8 cellular contexts compared by ENCODE assay signal in genomic region chr12:50167026-50167742, GRCh38. TPM values are rescaled to one million over a fixed set of nuclear protein-coding genes. Genes with fewer than 3 reads are reported as not detected.
DNase-seq lines count a peak whose midpoint lies in the region; ATAC-seq and TF ChIP-seq lines count a peak whose summit lies in the region.

CERS5 (minus strand) TSS chr12:50167369; CDS start chr12:50167297, 72 bp downstream.

- peak; percentile 98 for ATAC-seq in HG02763 (IDR thresholded peaks at IDR 0.05; ENCODE audit: unreplicated experiment)
- ATAC-seq in activated naive CD8-positive, alpha-beta T cell treated with anti-CD3 and anti-CD28 coated beads, Interleukin-2, amount 50 U/mL, for 24 hours = peak; percentile 98
- peak; percentile 99 for ATAC-seq in Right ventricle myocardium superior (ENCODE audit: poor library complexity)

- peak within 1 kb of the TSS; percentile 81 for H3K27ac Mint-ChIP-seq in activated naive CD8-positive, alpha-beta T cell treated with anti-CD3 and anti-CD28 coated beads, Interleukin-2, amount 50 U/mL, for 24 hours

- peak within 1 kb of the TSS; percentile 97 for H2AFZ ChIP-seq in parathyroid adenoma

- H3K27me3 Mint-ChIP-seq in activated naive CD8-positive, alpha-beta T cell treated with anti-CD3 and anti-CD28 coated beads, Interleukin-2, amount 50 U/mL, for 24 hours = no peaks in the 10 kb centered on the region

- peak; percentile 60 to 80 for TF ChIP-seq POLR2A in tibial nerve (IDR thresholded peaks at IDR 0.05)

- H3K4me2 ChIP-seq in parathyroid adenoma (ENCODE audit: low read length) = peak within 1 kb of the TSS; percentile 87

- peak; percentile 98 for DNase-seq in GM12865 (ENCODE audit: low read depth)
- peak; percentile 86 for DNase-seq in NCI-H1417 treated with DMSO at 0.1 percent for 48 hours (lab: John Stamatoyannopoulos, UW)
- DNase-seq in SW480 (ENCODE audit: low spot score) = peak; percentile 98
- DNase-seq in activated naive CD8-positive, alpha-beta T cell treated with anti-CD3 and anti-CD28 coated beads, Interleukin-2, amount 50 U/mL, for 24 hours = peak; percentile 98
- DNase-seq in Right ventricle myocardium superior = peak; percentile 99
- DNase-seq in tibial nerve (ENCODE audit: low spot score in 2 of 2) = peak; percentile 97

- H3K27ac ChIP-seq in parathyroid adenoma (peak within 1 kb of the TSS; percentile 74), tibial nerve (peak within 1 kb of the TSS; percentile 81 to 98 (median 96))

- H3K9me3 ChIP-seq in parathyroid adenoma (ENCODE audit: control insufficient read depth, low read length) (no peaks in the 10 kb centered on the region), tibial nerve (no peaks in the 10 kb centered on the region)

- peaks cover 8% of the 10 kb centered on the region for H3K36me3 Mint-ChIP-seq in activated naive CD8-positive, alpha-beta T cell treated with anti-CD3 and anti-CD28 coated beads, Interleukin-2, amount 50 U/mL, for 24 hours (ENCODE audit: low read depth)

- peaks cover 29% of the 10 kb centered on the region for H3K4me1 Mint-ChIP-seq in activated naive CD8-positive, alpha-beta T cell treated with anti-CD3 and anti-CD28 coated beads, Interleukin-2, amount 50 U/mL, for 24 hours

- H3K27me3 ChIP-seq in parathyroid adenoma (ENCODE audit: control insufficient read depth, insufficient read depth, low read length) = no peaks in the 10 kb centered on the region
- H3K27me3 ChIP-seq in tibial nerve = no peaks in the 10 kb centered on the region

- WGBS in tibial nerve, 2 donors = 0 to 1% methylated on average over 34 to 43 of the region's 68 CpGs

- H3K36me3 ChIP-seq in parathyroid adenoma (ENCODE audit: control insufficient read depth, insufficient read depth, low read length) (no peaks in the 10 kb centered on the region), tibial nerve (no peaks in the 10 kb centered on the region)

- intact Hi-C loops in Right ventricle myocardium superior (cut with DNase I) = loop anchor here (5.0 kb wide), 1 partner anchor 80 kb away; the partner anchor contains the start of gene SMARCD1

- H3K9ac ChIP-seq in parathyroid adenoma = peak within 1 kb of the TSS; percentile 6

- H3K79me2 ChIP-seq in parathyroid adenoma = peaks cover 19% of the 10 kb centered on the region

- H3K4me3 Mint-ChIP-seq in activated naive CD8-positive, alpha-beta T cell treated with anti-CD3 and anti-CD28 coated beads, Interleukin-2, amount 50 U/mL, for 24 hours = peak within 1 kb of the TSS; percentile 86

- peak within 1 kb of the TSS; percentile 89 for H3K4me3 ChIP-seq in GM12865 (ENCODE audit: low read depth, low read length)
- peak within 1 kb of the TSS; percentile 95 for H3K4me3 ChIP-seq in parathyroid adenoma (ENCODE audit: low read depth, low read length)
- H3K4me3 ChIP-seq in tibial nerve = peak within 1 kb of the TSS; percentile 52 to 99 (median 73)

- H3K4me1 ChIP-seq in parathyroid adenoma (no peaks in the 10 kb centered on the region), tibial nerve (peaks cover 0 to 30% (median 10%) of the 10 kb centered on the region in 4 donors)

- H3K9me3 Mint-ChIP-seq in activated naive CD8-positive, alpha-beta T cell treated with anti-CD3 and anti-CD28 coated beads, Interleukin-2, amount 50 U/mL, for 24 hours = no peaks in the 10 kb centered on the region

- TF ChIP-seq CTCF in GM12865 (IDR thresholded peaks at IDR 0.05; ENCODE audit: insufficient read depth, low read depth, low read length, missing control alignments) = no peak
- TF ChIP-seq CTCF in parathyroid adenoma (IDR thresholded peaks at IDR 0.05) = peak; percentile 38
- TF ChIP-seq CTCF in tibial nerve (IDR thresholded peaks at IDR 0.05) = peak in 4 of 5 experiments; percentile 23 to 75 (median 61)

- TF ChIP-seq EP300 in tibial nerve (IDR thresholded peaks at IDR 0.05) = peak; percentile 62 to 86

RNA-seq across cellular contexts. Expression of gene CERS5, which starts in this region (rescaled TPM):
- total RNA-seq in Right ventricle myocardium superior (7.3 TPM), tibial nerve (10 to 100 TPM; 30.3 to 45.5 (median 40.5) TPM)

Comparison
In these comparisons a context has a peak if more than half of its experiments do, and no peak if none do; other contexts are left out.
1. Peak in every context shown above with its lines: DNase-seq, ATAC-seq, H3K4me3 ChIP-seq and H3K27ac ChIP-seq.